In the genomic region with DNA sequence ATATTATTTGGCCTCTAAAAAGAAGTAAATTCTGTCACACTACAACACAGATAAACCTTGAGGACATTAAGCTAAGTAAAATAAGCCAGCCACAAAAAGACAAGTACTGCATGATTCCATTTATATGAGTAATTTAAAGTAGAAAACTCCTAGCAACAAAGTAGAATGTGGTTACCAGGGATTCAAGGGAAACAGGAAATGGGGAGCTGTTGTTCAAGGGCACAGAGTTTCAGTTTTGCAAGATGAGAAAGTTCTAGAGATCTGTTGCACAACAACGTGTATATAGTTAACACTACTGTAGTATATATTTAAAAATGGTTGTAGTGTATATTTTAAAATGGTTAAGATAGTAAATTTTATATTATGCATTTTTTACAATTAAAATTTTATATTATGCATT, we compare ENCODE assay signal across 8 cellular contexts. TPM values are rescaled to one million over a fixed set of nuclear protein-coding genes. Genes with fewer than 3 reads are reported as not detected.
DNase-seq lines count a peak whose midpoint lies in the region; ATAC-seq and TF ChIP-seq lines count a peak whose summit lies in the region.

No MANE protein-coding gene starts in this region.

- H3K36me3 Mint-ChIP-seq in CD14-positive monocyte: peaks cover 65 to 87% of the 10 kb centered on the region in 2 donors

- peak; percentile 74 for ATAC-seq in body of pancreas
- ATAC-seq in GM21723 (IDR thresholded peaks at IDR 0.05; ENCODE audit: unreplicated experiment): no peak
- no peak for ATAC-seq in GM18867 (IDR thresholded peaks at IDR 0.05; ENCODE audit: unreplicated experiment)
- no peak for ATAC-seq in GM18873 (IDR thresholded peaks at IDR 0.05; ENCODE audit: low FRiP score, unreplicated experiment)

- TF ChIP-seq CTCF in CD14-positive monocyte (IDR thresholded peaks at IDR 0.05) (no peak), Loucy (conservative IDR thresholded peaks at IDR 0.05; ENCODE audit: low read length) (no peak), body of pancreas (IDR thresholded peaks at IDR 0.05) (no peak)

- intact Hi-C loops in CD14-positive monocyte (cut with micrococcal nuclease): loop anchor here in 1 of 2 donors (10.0 kb wide), 1 partner anchor 419 kb away; the partner anchor contains the start of gene COQ2
- intact Hi-C loops in body of pancreas (cut with DNase I): no loop called here

- peaks cover 0 to 1% (median 0%) of the 10 kb centered on the region in 3 donors for H3K27me3 Mint-ChIP-seq in CD14-positive monocyte (ENCODE audit: low read depth in 3 of 3)

- H3K27ac Mint-ChIP-seq in CD14-positive monocyte: peak overlapping the region; percentile 90 to 97 (median 95)

- H3K4me3 ChIP-seq in Loucy (ENCODE audit: low read length, poor library complexity, severe bottlenecking): peak overlapping the region; percentile 1
- H3K4me3 ChIP-seq in body of pancreas: no peak overlapping the region

- no peaks in the 10 kb centered on the region for H3K9me2 ChIP-seq in Loucy (replicated peaks; ENCODE audit: low read depth, low read length)

- no peaks in the 10 kb centered on the region for H3K9me3 ChIP-seq in Loucy (ENCODE audit: insufficient read depth, low read depth, low read length)
- H3K9me3 ChIP-seq in body of pancreas: no peaks in the 10 kb centered on the region

- no peak for TF ChIP-seq POLR2A in body of pancreas (IDR thresholded peaks at IDR 0.05)

- peaks cover 0 to 5% (median 0%) of the 10 kb centered on the region in 7 donors for H3K9me3 Mint-ChIP-seq in CD14-positive monocyte

- H3K36me3 ChIP-seq in Loucy (ENCODE audit: insufficient read depth, low read length) (peaks cover 59% of the 10 kb centered on the region), body of pancreas (replicated peaks in 1 of 2; ENCODE audit: insufficient read depth in 1 of 2, low read depth in 2 of 2) (peaks cover 18 to 21% of the 10 kb centered on the region in 2 donors)

- no peak overlapping the region for H3K4me3 Mint-ChIP-seq in CD14-positive monocyte

- peak overlapping the region in 3 of 4 donors; percentile 47 to 81 (median 72) for H3K27ac ChIP-seq in body of pancreas

- H4K20me1 ChIP-seq in Loucy (ENCODE audit: insufficient read depth, low read length, poor library complexity, severe bottlenecking): no peaks in the 10 kb centered on the region

- peaks cover 5% of the 10 kb centered on the region for H3K4me1 ChIP-seq in Loucy (ENCODE audit: insufficient read depth, low read length, poor library complexity, severe bottlenecking)
- peaks cover 33% of the 10 kb centered on the region for H3K4me1 ChIP-seq in body of pancreas

- DNase-seq in CD14-positive monocyte (ENCODE audit: low spot score) (no peak), body of pancreas (peak in 1 of 4 donors; percentile 51), medulla oblongata (ENCODE audit: extremely low spot score) (peak; percentile 42), NCI-H774 (lab: John Stamatoyannopoulos, UW) (no peak)

- H3K4me2 ChIP-seq in Loucy (ENCODE audit: low read depth, low read length, poor library complexity, severe bottlenecking): peak overlapping the region; percentile 42

- H3K4me1 Mint-ChIP-seq in CD14-positive monocyte: peaks cover 14% of the 10 kb centered on the region

- WGBS in body of pancreas, 2 donors: 3% methylated on average over 1 of the region's 1 CpG

- H2AFZ ChIP-seq in Loucy (ENCODE audit: low read length): no peak overlapping the region

- no peaks in the 10 kb centered on the region for H3K79me2 ChIP-seq in Loucy (ENCODE audit: insufficient read depth, low read length)

- H3K9ac ChIP-seq in Loucy (ENCODE audit: low read depth, low read length, poor library complexity, severe bottlenecking): no peak overlapping the region

- no peaks in the 10 kb centered on the region; the same call in 1 of the 2 replicates for H3F3A ChIP-seq in Loucy (ENCODE audit: low read depth)

- H3K27me3 ChIP-seq in Loucy (ENCODE audit: insufficient read depth, low read length, poor library complexity, severe bottlenecking) (no peaks in the 10 kb centered on the region), body of pancreas (no peaks in the 10 kb centered on the region)

RNA-seq across cellular contexts. Expression of gene SEC31A, which starts 25.4 kb away (rescaled TPM):
- polyA plus RNA-seq in CD14-positive monocyte: 100 to 1,000 TPM; 107 to 120 TPM
- 100 to 1,000 TPM; 215 to 245 TPM for total RNA-seq in body of pancreas

RNA-seq across cellular contexts. Expression of gene THAP9, which starts 34.9 kb away (rescaled TPM):
- 1 to 10 TPM; 1.4 TPM for polyA plus RNA-seq in CD14-positive monocyte
- 1 to 10 TPM in 1 of 2 donors, under 1 TPM in 1; 0.33 to 3.9 TPM for total RNA-seq in body of pancreas
